In the genomic region with DNA sequence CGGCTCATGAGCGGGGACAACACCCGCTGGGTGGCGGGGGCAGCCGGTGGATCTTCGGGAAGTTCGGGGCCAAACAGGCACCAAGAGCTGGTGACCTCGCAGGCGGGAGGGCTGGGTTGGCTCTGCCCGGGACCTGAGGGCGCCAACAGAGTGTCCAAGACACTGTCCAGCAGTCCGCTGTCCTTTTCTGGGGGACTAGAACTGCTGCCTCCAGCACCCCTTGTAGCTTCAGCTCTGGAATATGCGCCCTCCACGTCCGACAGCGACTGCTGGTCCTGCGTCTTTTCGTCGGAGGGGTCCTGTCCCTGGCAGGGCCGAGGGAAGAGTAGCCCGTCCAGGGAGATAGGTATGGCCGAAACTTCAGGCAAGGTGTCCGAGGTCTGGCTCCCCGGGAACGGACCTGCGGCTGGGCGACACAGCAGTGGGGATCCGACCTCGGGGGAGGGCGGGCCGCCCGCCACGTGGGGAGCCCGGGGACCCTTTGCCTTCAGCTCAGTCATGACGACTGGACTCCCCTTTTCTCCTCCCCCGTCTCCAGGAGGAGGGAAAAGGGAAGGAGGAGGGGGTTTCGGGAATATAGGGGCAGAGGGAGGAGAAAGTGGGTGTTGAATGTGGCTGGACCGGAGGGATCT, we compare ENCODE assay signal across 10 cellular contexts. TPM values are rescaled to one million over a fixed set of nuclear protein-coding genes. Genes with fewer than 3 reads are reported as not detected.
DNase-seq lines count a peak whose midpoint lies in the region.
"Had no signal": no experiment of that assay in that cellular context is flagged by ENCODE, and none has a peak within 500 bp of the region (broad histone marks: within the 10 kb centered on the region; RNA-seq: fewer than 3 reads in every experiment).

No MANE protein-coding gene starts in this region.

- intact Hi-C loops in posterior vena cava (cut with DNase I), result no loop called here

- peaks cover 36% of the 10 kb centered on the region for H3K27me3 ChIP-seq in adipocyte (replicated peaks; ENCODE audit: control insufficient read depth, insufficient read depth, low read length)
- peaks cover 77% of the 10 kb centered on the region for H3K27me3 ChIP-seq in iPS-15b (ENCODE audit: control insufficient read depth, insufficient read depth, low read length)

- H3K9ac ChIP-seq in adipocyte (ENCODE audit: low read length) (no peak overlapping the region), iPS-15b (ENCODE audit: low read depth, low read length) (no peak overlapping the region)

- no peaks in the 10 kb centered on the region for H3K4me1 ChIP-seq in adipocyte (ENCODE audit: control insufficient read depth, insufficient read depth, low read length)
- no peaks in the 10 kb centered on the region for H3K4me1 ChIP-seq in iPS-15b (ENCODE audit: control insufficient read depth, insufficient read depth, low read length)

- H3K9me3 ChIP-seq in adipocyte (ENCODE audit: control insufficient read depth, low read length) (no peaks in the 10 kb centered on the region), iPS-15b (ENCODE audit: control insufficient read depth, insufficient read depth, low read length) (no peaks in the 10 kb centered on the region)

- H3K4me3 ChIP-seq in adipocyte (ENCODE audit: low read length) (peak overlapping the region; percentile 84), iPS-15b (ENCODE audit: low read depth, low read length) (peak overlapping the region; percentile 60)

- DNase-seq in D341Med (ENCODE audit: low spot score) (peak; percentile 38), adipocyte (ENCODE audit: low read depth) (no peak), posterior vena cava (ENCODE audit: low spot score) (peak; percentile 67), SW480 (ENCODE audit: low spot score) (no peak), mesenteric fat pad (ENCODE audit: low spot score) (no peak), NCI-H510A (lab: John Stamatoyannopoulos, UW) (no peak), T-helper 2 cell (no peak)
- DNase-seq: erythroblast, NCI-H1105 had no signal

- no peaks in the 10 kb centered on the region for H3K36me3 ChIP-seq in adipocyte (ENCODE audit: control insufficient read depth, insufficient read depth, low read length, severe bottlenecking)
- no peaks in the 10 kb centered on the region for H3K36me3 ChIP-seq in iPS-15b (ENCODE audit: control insufficient read depth, insufficient read depth, low read length)

RNA-seq across cellular contexts. Expression of gene PGR, which starts 0.9 kb away (rescaled TPM):
- total RNA-seq in posterior vena cava (1 to 10 TPM; 6.0 to 7.6 TPM), mesenteric fat pad (2.3 TPM)

Comparison
In these comparisons a context has a peak if more than half of its experiments do, and no peak if none do; other contexts are left out.
1. DNase-seq: peak in D341Med (single experiment) and posterior vena cava (single experiment); none in adipocyte (single experiment), SW480 (single experiment), mesenteric fat pad (single experiment), NCI-H510A (single experiment) and T-helper 2 cell (0 of 5).